Comparison of ENCODE assay signal across 1 cellular context in genomic region chr5:137630972-137631370, GRCh38.
TF ChIP-seq lines count a peak whose summit lies in the region.

No MANE protein-coding gene starts in this region.

TF ChIP-seq in IMR-90, 13 proteins besides CTCF, POLR2A, EP300 and RAD21 (continued from another document):
- no peak for TF ChIP-seq SMC3 (IDR thresholded peaks at IDR 0.05; ENCODE audit: low read depth, low read length)
